In genomic region chr14:20662968-20663731, GRCh38 we compare ENCODE assay signal across 8 cellular contexts. TPM values are rescaled to one million over a fixed set of nuclear protein-coding genes. Genes with fewer than 3 reads are reported as not detected.
DNase-seq lines count a peak whose midpoint lies in the region; ATAC-seq lines count a peak whose summit lies in the region.

No MANE protein-coding gene starts in this region.

- H3K27ac ChIP-seq in SJSA1 = no peak overlapping the region

- H3K36me3 ChIP-seq in SJSA1 = no peaks in the 10 kb centered on the region

- no peaks in the 10 kb centered on the region for H3K9me3 ChIP-seq in SJSA1 (replicated peaks)

- H3K27me3 ChIP-seq in SJSA1 (replicated peaks) = peaks cover 2% of the 10 kb centered on the region; the same call in 1 of the 2 replicates

- DNase-seq in AG08396 (ENCODE audit: low spot score) (peak; percentile 39), SJSA1 (ENCODE audit: low read depth in 1 of 2, low spot score in 2 of 2) (peak; percentile 35 to 69), left ventricle myocardium superior (peak; percentile 50), retina (peak; percentile 54), DMS153 (lab: John Stamatoyannopoulos, UW) (no peak)
- DNase-seq in activated naive CD4-positive, alpha-beta T cell treated with anti-CD3 and anti-CD28 coated beads, Interleukin-2, amount 50 U/mL, for 16 hours = peak; percentile 74

- H3K4me1 ChIP-seq in SJSA1 (replicated peaks) = no peaks in the 10 kb centered on the region

- no peak overlapping the region for H3K4me3 ChIP-seq in SJSA1

- intact Hi-C loops in left ventricle myocardium superior (cut with micrococcal nuclease) = no loop called here

- ATAC-seq in GM18867 (IDR thresholded peaks at IDR 0.05; ENCODE audit: unreplicated experiment) (peak; percentile 36), HG03520 (IDR thresholded peaks at IDR 0.05; ENCODE audit: unreplicated experiment) (peak; percentile 32), left ventricle myocardium superior (peak; percentile 53)

RNA-seq across cellular contexts. Expression of gene RNASE4, which starts 21.2 kb away (rescaled TPM):
- total RNA-seq in SJSA1 (2014; rRNA removed; shearing (Covaris generic)) = 0.63 and 4.6 TPM in 2 replicates
- total RNA-seq in left ventricle myocardium superior = 8.1 TPM

RNA-seq across cellular contexts. Expression of gene OR6S1, which starts 21.7 kb away (rescaled TPM):
- total RNA-seq in SJSA1 (2014; rRNA removed; shearing (Covaris generic)) = not detected in 2 replicates
- total RNA-seq in left ventricle myocardium superior = not detected

RNA-seq across cellular contexts. Expression of gene ANG, which starts 25.4 kb away (rescaled TPM):
- total RNA-seq in SJSA1 (2014; rRNA removed; shearing (Covaris generic)) = 2.7 and 4.4 TPM in 2 replicates
- 4.0 TPM for total RNA-seq in left ventricle myocardium superior
